In genomic region chr11:68312117-68312779, GRCh38 we compare ENCODE assay signal across 8 cellular contexts. TPM values are rescaled to one million over a fixed set of nuclear protein-coding genes. Genes with fewer than 3 reads are reported as not detected.
A peak's percentile ranks its signal among the peaks of the same experiment; 100 is the strongest.
DNase-seq lines count a peak whose midpoint lies in the region; ATAC-seq, FAIRE-seq and TF ChIP-seq lines count a peak whose summit lies in the region.

Gene LRP5, plus strand, starts transcription at chr11:68312591. Its CDS starts 124 bp downstream, at chr11:68312715.

- FAIRE-seq in endothelial cell of umbilical vein (lab: Jason Lieb, UNC): no peak

- no peaks in the 10 kb centered on the region for H4K20me1 ChIP-seq in endothelial cell of umbilical vein (replicated peaks; ENCODE audit: control insufficient read depth, extremely low read depth, insufficient read depth, low read length)

- TF ChIP-seq POLR2A in endothelial cell of umbilical vein (IDR thresholded peaks at IDR 0.05; ENCODE audit: low read depth, low read length) (no peak), uterus (IDR thresholded peaks at IDR 0.05) (peak in 1 of 2 donors; percentile 26)

- H3K9me3 ChIP-seq in BE2C (no peaks in the 10 kb centered on the region), SJCRH30 (replicated peaks) (no peaks in the 10 kb centered on the region), endothelial cell of umbilical vein (replicated peaks; ENCODE audit: control insufficient read depth, insufficient read depth, low read length) (no peaks in the 10 kb centered on the region), mucosa of rectum (ENCODE audit: control insufficient read depth in 2 of 2, low read length in 2 of 2) (no peaks in the 10 kb centered on the region), uterus (no peaks in the 10 kb centered on the region)

- CTCF ChIA-PET in endothelial cell of umbilical vein (lab: Charles Lee): interaction anchor here (0.8 to 2.3 kb wide), 2 partner anchors 16 to 70 kb away, joined by 3 to 11 read pairs; no protein-coding TSS in a partner anchor

- dilution Hi-C loops in endothelial cell of umbilical vein (cut with MboI; ENCODE audit: extremely low pct_ligation_motif_present, low sequenced_read_pairs): no loop called here

- H2AFZ ChIP-seq in endothelial cell of umbilical vein (ENCODE audit: low read depth, low read length): peak within 1 kb of the TSS; percentile 30

- H3K9ac ChIP-seq in endothelial cell of umbilical vein (replicated peaks; ENCODE audit: extremely low read depth, insufficient read depth, low read length) (peak within 1 kb of the TSS; percentile 70), mucosa of rectum (ENCODE audit: low read depth in 1 of 2, low read length in 2 of 2) (peak within 1 kb of the TSS; percentile 70 to 79)

- intact Hi-C loops in endothelial cell of umbilical vein (cut with micrococcal nuclease) (loop anchor here (5.0 kb wide), 1 partner anchor 135 kb away; no protein-coding TSS in a partner anchor), uterus (cut with DNase I; ENCODE audit: low total_unique reads) (loop anchor here (10.0 kb wide), 1 partner anchor 73 kb away; no protein-coding TSS in a partner anchor)

- H3K4me1 ChIP-seq in BE2C (peaks cover 12% of the 10 kb centered on the region), SJCRH30 (peaks cover 19% of the 10 kb centered on the region), endothelial cell of umbilical vein (ENCODE audit: control insufficient read depth, extremely low read depth, insufficient read depth, low read length) (peaks cover 25% of the 10 kb centered on the region), mucosa of rectum (ENCODE audit: control insufficient read depth in 2 of 2, insufficient read depth in 2 of 2, low read length in 2 of 2) (peaks cover 31 to 33% of the 10 kb centered on the region in 2 donors), uterus (peaks cover 0 to 4% of the 10 kb centered on the region in 2 donors)

- H3K4me2 ChIP-seq in endothelial cell of umbilical vein (ENCODE audit: insufficient read depth, low read length): peak within 1 kb of the TSS; percentile 72

- POLR2A ChIA-PET in endothelial cell of umbilical vein (lab: Charles Lee): no interaction called here

- peak within 1 kb of the TSS; percentile 82 for H3K4me3 ChIP-seq in BE2C (ENCODE audit: low read depth, low read length)
- H3K4me3 ChIP-seq in SJCRH30: peak within 1 kb of the TSS; percentile 89
- H3K4me3 ChIP-seq in endothelial cell of umbilical vein (replicated peaks in 1 of 3; ENCODE audit: insufficient read depth in 1 of 3, low read depth in 1 of 3, low read length in 3 of 3): peak within 1 kb of the TSS; percentile 33 to 88 (median 78)
- peak within 1 kb of the TSS; percentile 79 to 82 for H3K4me3 ChIP-seq in mucosa of rectum (ENCODE audit: low read length in 2 of 2)
- H3K4me3 ChIP-seq in uterus: peak within 1 kb of the TSS; percentile 54 to 65

- in situ Hi-C loops in GM13977 (cut with MboI; ENCODE audit: low pct_unique_long_range_greater_than_20kb, low sequenced_read_pairs, unreplicated experiment): no loop called here

- H3K27me3 ChIP-seq in BE2C (no peaks in the 10 kb centered on the region), SJCRH30 (no peaks in the 10 kb centered on the region), endothelial cell of umbilical vein (ENCODE audit: control insufficient read depth in 2 of 2, insufficient read depth in 2 of 2, low read length in 2 of 2) (no peaks in the 10 kb centered on the region), mucosa of rectum (ENCODE audit: control insufficient read depth in 2 of 2, insufficient read depth in 2 of 2, low read length in 2 of 2) (no peaks in the 10 kb centered on the region), uterus (no peaks in the 10 kb centered on the region)

- TF ChIP-seq CTCF in BE2C (IDR thresholded peaks at IDR 0.05; ENCODE audit: low read depth, low read length): no peak
- no peak for TF ChIP-seq CTCF in GM13977 (IDR thresholded peaks at IDR 0.05; ENCODE audit: extremely low read depth, insufficient read depth, missing control alignments)
- no peak for TF ChIP-seq CTCF in endothelial cell of umbilical vein (IDR thresholded peaks at IDR 0.05; ENCODE audit: extremely low read depth in 1 of 2, insufficient read depth in 1 of 2, low read depth in 1 of 2, low read length in 2 of 2)
- TF ChIP-seq CTCF in uterus (IDR thresholded peaks at IDR 0.05): no peak

- DNase-seq in BE2C (peak; percentile 58), GM13977 (ENCODE audit: low spot score) (peak; percentile 83), SJCRH30 (peak in 1 of 2 experiments; percentile 48), endothelial cell of umbilical vein (ENCODE audit: low read depth, low spot score) (no peak), uterus (no peak), KG1 (lab: John Stamatoyannopoulos, UW) (no peak)

- H3K36me3 ChIP-seq in BE2C (peaks cover 5% of the 10 kb centered on the region; the same call in 1 of the 2 replicates), SJCRH30 (no peaks in the 10 kb centered on the region), endothelial cell of umbilical vein (ENCODE audit: control insufficient read depth in 2 of 2, extremely low read depth in 1 of 2, insufficient read depth in 2 of 2, low read length in 2 of 2) (no peaks in the 10 kb centered on the region), mucosa of rectum (ENCODE audit: control insufficient read depth in 2 of 2, insufficient read depth in 2 of 2, low read length in 2 of 2) (no peaks in the 10 kb centered on the region), uterus (no peaks in the 10 kb centered on the region)

- H3K79me2 ChIP-seq in endothelial cell of umbilical vein (ENCODE audit: control insufficient read depth, insufficient read depth, low read length): peaks cover 38% of the 10 kb centered on the region

- no peaks in the 10 kb centered on the region for H3K9me1 ChIP-seq in endothelial cell of umbilical vein (replicated peaks; ENCODE audit: control insufficient read depth, extremely low read depth, insufficient read depth, low read length)

- ATAC-seq in HG03139 (IDR thresholded peaks at IDR 0.05; ENCODE audit: unreplicated experiment): no peak

- H3K27ac ChIP-seq in SJCRH30 (peak within 1 kb of the TSS; percentile 81), endothelial cell of umbilical vein (ENCODE audit: insufficient read depth, low read depth, low read length) (peak within 1 kb of the TSS; percentile 69), mucosa of rectum (ENCODE audit: low read depth in 2 of 2, low read length in 2 of 2) (peak within 1 kb of the TSS; percentile 69 to 78), uterus (peak within 1 kb of the TSS; percentile 74 to 83)

- no TSS peak for BruUV-seq in endothelial cell of umbilical vein (replicated peaks; lab: Mats Ljungman, UMichigan)

TF ChIP-seq in endothelial cell of umbilical vein, 7 proteins besides CTCF, POLR2A, EP300 and RAD21:
- no peak for TF ChIP-seq GATA2 (IDR thresholded peaks at IDR 0.05; ENCODE audit: insufficient read depth, insufficient read length, low read depth, low read length)
- no peak for TF ChIP-seq MYC (IDR thresholded peaks at IDR 0.05; ENCODE audit: low read depth, low read length)
- no peak for TF ChIP-seq MAX (IDR thresholded peaks at IDR 0.05; ENCODE audit: insufficient read depth, insufficient read length)
- no peak for TF ChIP-seq JUN (IDR thresholded peaks at IDR 0.05; ENCODE audit: borderline replicate concordance, insufficient read depth, insufficient read length, low read depth)
- TF ChIP-seq POLR2AphosphoS5 (IDR thresholded peaks at IDR 0.05; ENCODE audit: insufficient read depth, low read depth, low read length): peak; percentile 23
- TF ChIP-seq EZH2 (IDR thresholded peaks at IDR 0.05; ENCODE audit: borderline replicate concordance, low read depth, low read length, severe bottlenecking): no peak
TF ChIP-seq in endothelial cell of umbilical vein: peak in this region for 1.

RNA-seq across cellular contexts. Expression of gene LRP5, which starts in this region (rescaled TPM):
- polyA plus RNA-seq in BE2C (2012; ENCODE audit: insufficient read depth, insufficient read length, low read depth): 25.5 TPM
- 45.5 and 46.5 TPM in 2 replicates for total RNA-seq in SJCRH30 (2014; rRNA removed; shearing (Covaris generic))
- total RNA-seq in endothelial cell of umbilical vein: 44.3 and 51.8 TPM in 2 replicates
- 35.1 and 40.0 TPM in 2 replicates for polyA plus RNA-seq in endothelial cell of umbilical vein
- polyA plus RNA-seq in endothelial cell of umbilical vein (2011; cell fraction: cytosol; rRNA removed): 18.3 and 23.0 TPM in 2 replicates
- 31.9 and 36.6 TPM in 2 replicates for polyA plus RNA-seq in endothelial cell of umbilical vein (2011; cell fraction: nucleus; rRNA removed)
- 34.5 and 37.8 TPM in 2 replicates for polyA plus RNA-seq in endothelial cell of umbilical vein (2012)
- polyA minus RNA-seq in endothelial cell of umbilical vein: 47.7 and 66.2 TPM in 2 replicates
- polyA minus RNA-seq in endothelial cell of umbilical vein (2011; cell fraction: cytosol; rRNA and poly(A)+ RNA removed): 27.9 TPM
- 26.7 and 48.6 TPM in 2 replicates for polyA minus RNA-seq in endothelial cell of umbilical vein (2011; cell fraction: nucleus; rRNA and poly(A)+ RNA removed)
- 10 to 100 TPM; 19.1 to 86.2 (median 43.9) TPM for total RNA-seq in uterus

Comparison
In these comparisons a context has a peak if more than half of its experiments do, and no peak if none do; other contexts are left out.
1. DNase-seq: peak in BE2C (single experiment) and GM13977 (single experiment); none in endothelial cell of umbilical vein (single experiment), uterus (0 of 2) and KG1 (single experiment).
2. Peak in every context shown above with its lines, with median percentiles within 50 percentile points of each other: H3K4me3 ChIP-seq and H3K27ac ChIP-seq.